1 cellular context compared by ENCODE assay signal in genomic region chr16:11621539-11621919, GRCh38.
A peak's percentile ranks its signal among the peaks of the same experiment; 100 is the strongest.
TF ChIP-seq lines count a peak whose summit lies in the region.

No MANE protein-coding gene starts in this region.

TF ChIP-seq in GM12878, 131 proteins besides CTCF, POLR2A, EP300 and RAD21:
- TF ChIP-seq SKIL (IDR thresholded peaks at IDR 0.05; ENCODE audit: low read depth, poor library complexity, severe bottlenecking): no peak
- no peak for TF ChIP-seq NFYA (IDR thresholded peaks at IDR 0.05; ENCODE audit: borderline replicate concordance, low read depth, low read length)
- TF ChIP-seq EED (IDR thresholded peaks at IDR 0.05; ENCODE audit: low read depth): 0 out of 2 replicates have a peak, but pooled peaks have one; percentile 15
